In the genomic region with DNA sequence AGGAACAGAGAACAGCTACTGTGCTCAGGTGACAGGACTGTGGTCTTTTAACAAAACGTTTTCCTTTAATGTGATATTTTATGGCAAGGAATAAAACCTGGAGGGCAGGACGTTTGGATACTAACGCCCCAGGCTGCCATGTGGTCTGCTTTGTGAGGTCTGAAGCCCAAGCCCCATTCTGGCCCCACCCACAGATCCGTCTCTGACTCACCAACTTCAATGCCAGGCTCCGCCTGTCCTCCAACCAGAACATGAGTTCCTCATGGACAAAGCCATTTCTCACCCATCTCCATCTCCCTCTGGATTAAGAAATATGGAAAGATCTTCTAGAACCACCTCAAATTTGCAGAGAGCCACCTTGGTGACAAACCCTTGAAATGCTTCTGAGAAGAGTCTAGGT, we compare ENCODE assay signal across 8 cellular contexts.
DNase-seq lines count a peak whose midpoint lies in the region; ATAC-seq and TF ChIP-seq lines count a peak whose summit lies in the region.
"Had no signal": no experiment of that assay in that cellular context is flagged by ENCODE, and none has a peak within 500 bp of the region (broad histone marks: within the 10 kb centered on the region; RNA-seq: fewer than 3 reads in every experiment).

No MANE protein-coding gene starts in this region.

- H3K27ac ChIP-seq in spleen, result no peak overlapping the region

- ATAC-seq in HG02884 (IDR thresholded peaks at IDR 0.05; ENCODE audit: unreplicated experiment) (no peak), GM19452 (IDR thresholded peaks at IDR 0.05; ENCODE audit: unreplicated experiment) (no peak)

- TF ChIP-seq POLR2A in spleen (IDR thresholded peaks at IDR 0.05), result no peak

- intact Hi-C loops in spleen (cut with DNase I; ENCODE audit: low total_unique reads), result loop anchor here (10.0 kb wide), 1 partner anchor 57 kb away; no protein-coding TSS in a partner anchor

- TF ChIP-seq CTCF in epithelial cell of esophagus (IDR thresholded peaks at IDR 0.05; ENCODE audit: insufficient read depth, low read depth, low read length, missing control alignments), result no peak
- no peak for TF ChIP-seq CTCF in spleen (IDR thresholded peaks at IDR 0.05 in 8 of 11, conservative IDR thresholded peaks at IDR 0.05 in 3 of 11)

- H3K4me3 ChIP-seq in epithelial cell of esophagus (ENCODE audit: low read length) (no peak overlapping the region), spleen (no peak overlapping the region)

- peak; percentile 83 for DNase-seq in GM03348 (ENCODE audit: low spot score)
- DNase-seq in MV-4-11 (lab: John Stamatoyannopoulos, UW), result peak; percentile 46
- DNase-seq in epithelial cell of esophagus (ENCODE audit: low read depth), result peak; percentile 65
- peak; percentile 47 for DNase-seq in non-pigmented ciliary epithelial cell (ENCODE audit: low read depth)
- no peak for DNase-seq in spleen
- DNase-seq: T-helper 1 cell had no signal

- H3K27me3 ChIP-seq in spleen (replicated peaks in 1 of 7), result no peaks in the 10 kb centered on the region

- H3K36me3 ChIP-seq in spleen, result peaks cover 0 to 83% (median 0%) of the 10 kb centered on the region in 6 donors

- no peaks in the 10 kb centered on the region for H3K9me3 ChIP-seq in spleen

- H3K4me1 ChIP-seq in spleen, result peaks cover 12 to 61% (median 29%) of the 10 kb centered on the region in 6 donors

- WGBS in spleen, 5 donors, result 60 to 78% (median 69%) methylated on average over 5 of the region's 5 CpGs
